Comparison of ENCODE assay signal across 20 cellular contexts in genomic region chr3:52470920-52471319, GRCh38. TPM values are rescaled to one million over a fixed set of nuclear protein-coding genes. Genes with fewer than 3 reads are reported as not detected.
"Had no signal": no experiment of that assay in that cellular context is flagged by ENCODE, and none has a peak within 500 bp of the region (broad histone marks: within the 10 kb centered on the region; RNA-seq: fewer than 3 reads in every experiment).

No MANE protein-coding gene starts in this region.

- H3K4me3 Mint-ChIP-seq: activated naive CD4-positive, alpha-beta T cell treated with anti-CD3 and anti-CD28 coated beads, Interleukin-2, amount 50 U/mL, for 24 hours; central memory CD8-positive, alpha-beta T cell; neural crest cell; stimulated activated memory B cell treated with anti-CD40 and anti-IgM and Interleukin-4, amounts not matched to agents 10 μg/mL and 1 μg/mL and 100 μg/mL, for 72 hours; T-cell had no signal

- H3K27ac Mint-ChIP-seq: stimulated activated memory B cell treated with anti-CD40 and anti-IgM and Interleukin-4, amounts not matched to agents 10 μg/mL and 1 μg/mL and 100 μg/mL, for 72 hours; T-cell had no signal

- H3K27me3 Mint-ChIP-seq: activated naive CD4-positive, alpha-beta T cell treated with anti-CD3 and anti-CD28 coated beads, Interleukin-2, amount 50 U/mL, for 24 hours; central memory CD8-positive, alpha-beta T cell; stimulated activated memory B cell treated with anti-CD40 and anti-IgM and Interleukin-4, amounts not matched to agents 10 μg/mL and 1 μg/mL and 100 μg/mL, for 72 hours; T-cell had no signal

- H3K36me3 Mint-ChIP-seq: activated naive CD4-positive, alpha-beta T cell treated with anti-CD3 and anti-CD28 coated beads, Interleukin-2, amount 50 U/mL, for 24 hours had no signal

- H3K4me3 ChIP-seq: adrenal gland, coronary artery, esophagus squamous epithelium, lung, tibial nerve had no signal

- H3K27me3 ChIP-seq: adrenal gland, esophagus squamous epithelium, tibial nerve had no signal

- H3K9me3 Mint-ChIP-seq: activated naive CD4-positive, alpha-beta T cell treated with anti-CD3 and anti-CD28 coated beads, Interleukin-2, amount 50 U/mL, for 24 hours; central memory CD8-positive, alpha-beta T cell; neural crest cell; stimulated activated memory B cell treated with anti-CD40 and anti-IgM and Interleukin-4, amounts not matched to agents 10 μg/mL and 1 μg/mL and 100 μg/mL, for 72 hours; T-cell had no signal

- ATAC-seq: stimulated activated memory B cell treated with anti-CD40 and anti-IgM and Interleukin-4, amounts not matched to agents 10 μg/mL and 1 μg/mL and 100 μg/mL, for 72 hours; T-cell had no signal

- H3K9me3 ChIP-seq: adrenal gland, esophagus squamous epithelium, tibial nerve had no signal

- H3K4me1 Mint-ChIP-seq: neural crest cell; stimulated activated memory B cell treated with anti-CD40 and anti-IgM and Interleukin-4, amounts not matched to agents 10 μg/mL and 1 μg/mL and 100 μg/mL, for 72 hours had no signal

- DNase-seq: activated CD4-positive, alpha-beta T cell treated with anti-CD3 and anti-CD28 coated beads, Interleukin-2, amount 50 U/mL, for 4 hours; activated CD4-positive, CD25-positive, alpha-beta regulatory T cell treated with anti-CD3 and anti-CD28 coated beads, Interleukin-2, amount 50 U/mL, for 72 hours; effector CD8-positive, alpha-beta T cell; esophagus squamous epithelium; midbrain; stimulated activated CD4-positive, alpha-beta T cell treated with anti-CD3 and anti-CD28 coated beads, Interleukin-2, amount 100 ng/mL, for 48 hours; T-cell; T-helper 9 cell had no signal

RNA-seq across cellular contexts. Expression of gene TNNC1, which starts 17.1 kb away (rescaled TPM):
- total RNA-seq: endothelial cell of umbilical vein, neural crest cell, pulmonary artery endothelial cell had no signal

RNA-seq across cellular contexts. Expression of gene SEMA3G, which starts 26.0 kb away (rescaled TPM):
- total RNA-seq: fibroblast of villous mesenchyme, osteoblast had no signal
